2 cellular contexts compared by ENCODE assay signal in the genomic region with DNA sequence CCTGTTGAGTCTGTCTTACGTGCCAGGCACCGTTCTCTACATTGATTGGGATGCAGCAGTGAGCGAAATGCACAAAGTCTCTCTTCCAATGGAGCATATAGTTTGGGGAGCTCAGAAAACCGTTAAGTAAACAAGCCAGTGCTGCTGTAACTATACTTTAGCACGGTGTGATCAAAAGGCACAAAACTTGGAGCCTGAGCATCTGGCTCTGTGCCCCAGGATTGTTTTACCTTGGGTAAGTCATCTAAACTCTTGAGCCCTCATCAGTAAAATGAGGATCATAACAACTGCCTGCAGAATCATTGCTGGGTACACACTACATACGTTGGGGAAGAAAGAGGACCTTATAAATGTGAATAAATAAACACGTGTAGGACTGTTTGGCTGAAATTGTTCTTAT.
A peak's percentile ranks its signal among the peaks of the same experiment; 100 is the strongest.
TF ChIP-seq lines count a peak whose summit lies in the region.

No MANE protein-coding gene starts in this region.

TF ChIP-seq in SK-N-SH, 30 proteins besides CTCF, POLR2A, EP300 and RAD21:
- TF ChIP-seq GABPA (IDR thresholded peaks at IDR 0.05; ENCODE audit: low read depth) (no peak), MXI1 (IDR thresholded peaks at IDR 0.05; ENCODE audit: low read depth, low read length) (0 out of 2 replicates have a peak, but pooled peaks have one; percentile 2)

TF ChIP-seq in SK-N-SH treated with all-trans-retinoic acid at 6 μM for 48 hours, 23 proteins besides CTCF, POLR2A, EP300 and RAD21:
- TF ChIP-seq ZNF565 (CRISPR knock-in tag; conservative IDR thresholded peaks at IDR 0.05; ENCODE audit: low read depth) = no peak
- TF ChIP-seq PPARA (CRISPR knock-in tag; IDR thresholded peaks at IDR 0.05; ENCODE audit: borderline replicate concordance) = no peak
- no peak for TF ChIP-seq ZFP30 (CRISPR knock-in tag; IDR thresholded peaks at IDR 0.05)
